In genomic region chr9:137673871-137674270, GRCh38 we compare ENCODE assay signal across 16 cellular contexts. TPM values are rescaled to one million over a fixed set of nuclear protein-coding genes. Genes with fewer than 3 reads are reported as not detected.
DNase-seq lines count a peak whose midpoint lies in the region; ATAC-seq and TF ChIP-seq lines count a peak whose summit lies in the region.
"Had no signal": no experiment of that assay in that cellular context is flagged by ENCODE, and none has a peak within 500 bp of the region (broad histone marks: within the 10 kb centered on the region; RNA-seq: fewer than 3 reads in every experiment).

No MANE protein-coding gene starts in this region.

- no peaks in the 10 kb centered on the region for H3K9me3 ChIP-seq in suprapubic skin
- H3K9me3 ChIP-seq: breast epithelium, MG63, thoracic aorta had no signal

- 76% methylated on average over 10 of the region's 10 CpGs for WGBS in suprapubic skin

- H3K4me1 ChIP-seq in suprapubic skin, result peaks cover 32% of the 10 kb centered on the region

- no peak for TF ChIP-seq CTCF in suprapubic skin (IDR thresholded peaks at IDR 0.05)

- peaks cover 9% of the 10 kb centered on the region for H3K36me3 ChIP-seq in suprapubic skin
- H3K36me3 ChIP-seq: breast epithelium, thoracic aorta had no signal

- TF ChIP-seq POLR2A in suprapubic skin (IDR thresholded peaks at IDR 0.05), result no peak

- H3K27me3 ChIP-seq in layer of hippocampus (ENCODE audit: control insufficient read depth, insufficient read depth, low read length) (no peaks in the 10 kb centered on the region), suprapubic skin (no peaks in the 10 kb centered on the region)
- H3K27me3 ChIP-seq: breast epithelium, MG63 had no signal

- no peak overlapping the region for H3K4me3 ChIP-seq in suprapubic skin
- H3K4me3 ChIP-seq: breast epithelium, MG63, thoracic aorta had no signal

- no peak for TF ChIP-seq EP300 in suprapubic skin (IDR thresholded peaks at IDR 0.05)

- ATAC-seq in HG02610 (IDR thresholded peaks at IDR 0.05; ENCODE audit: unreplicated experiment), result no peak

- DNase-seq in NCI-H524 (lab: John Stamatoyannopoulos, UW) (peak; percentile 29 to 70), NCI-H524 treated with DMSO at 0.1 percent for 48 hours (lab: John Stamatoyannopoulos, UW) (no peak), astrocyte of the hippocampus (ENCODE audit: low read depth, low spot score) (peak; percentile 41), suprapubic skin (ENCODE audit: low spot score in 2 of 2) (no peak), mucosa of gallbladder (ENCODE audit: low spot score) (no peak)
- DNase-seq: activated CD4-positive, alpha-beta T cell treated with anti-CD3 and anti-CD28 coated beads for 4 hours; COR-L47; MG63; SW 1271 had no signal

- peak overlapping the region; percentile 10 for H3K27ac ChIP-seq in layer of hippocampus (ENCODE audit: low read depth, low read length)
- peak overlapping the region; percentile 9 for H3K27ac ChIP-seq in temporal lobe (ENCODE audit: low read depth, low read length)
- H3K27ac ChIP-seq in suprapubic skin, result no peak overlapping the region
- H3K27ac ChIP-seq: 22Rv1, epithelial cell of prostate, thoracic aorta had no signal

RNA-seq across cellular contexts. Expression of gene EHMT1, which starts 55.1 kb away (rescaled TPM):
- total RNA-seq in temporal lobe (49.4 TPM), suprapubic skin (100 to 1,000 TPM in 1 of 4 donors, 10 to 100 TPM in 3; 77.1 to 149 (median 86.6) TPM), mucosa of gallbladder (100 TPM)

Comparison
In these comparisons a context has a peak if more than half of its experiments do, and no peak if none do; other contexts are left out.
1. DNase-seq: peak in NCI-H524 (2 of 2) and astrocyte of the hippocampus (single experiment); none in NCI-H524 treated with DMSO at 0.1 percent for 48 hours (single experiment), suprapubic skin (0 of 2) and mucosa of gallbladder (single experiment).